Comparison of ENCODE assay signal across 1 cellular context in genomic region chr22:21012446-21013407, GRCh38.
TF ChIP-seq lines count a peak whose summit lies in the region.

No MANE protein-coding gene starts in this region.

TF ChIP-seq in K562, 482 proteins besides CTCF, POLR2A, EP300 and RAD21 (continues in another document):
- TF ChIP-seq CGGBP1 (CRISPR knock-in tag; IDR thresholded peaks at IDR 0.05) (peak; percentile 34; the same call in 1 of the 2 replicates), RBM39 (optimal IDR thresholded peaks at IDR 0.05; ENCODE audit: low read depth, low read length) (no peak), HCFC1 (IDR thresholded peaks at IDR 0.05; ENCODE audit: low read depth, low read length) (0 out of 2 replicates have a peak, but pooled peaks have one; percentile 36), MGA (IDR thresholded peaks at IDR 0.05) (no peak), ZNF280A (IDR thresholded peaks at IDR 0.05; ENCODE audit: low read depth, partially characterized antibody) (no peak), MITF (IDR thresholded peaks at IDR 0.05) (no peak), RBM15 (IDR thresholded peaks at IDR 0.05; ENCODE audit: insufficient read depth, low read length) (no peak), THAP12 (CRISPR knock-in tag; IDR thresholded peaks at IDR 0.05) (peak; percentile 83), DMBX1 (CRISPR knock-in tag; IDR thresholded peaks at IDR 0.05; ENCODE audit: borderline replicate concordance) (no peak), CTBP1 (IDR thresholded peaks at IDR 0.05; ENCODE audit: borderline replicate concordance) (no peak), PHB2 (IDR thresholded peaks at IDR 0.05; ENCODE audit: low read depth) (no peak), HNRNPL (IDR thresholded peaks at IDR 0.05; ENCODE audit: low read depth, low read length) (0 out of 2 replicates have a peak, but pooled peaks have one; percentile 18), REST (CRISPR knock-in tag; IDR thresholded peaks at IDR 0.05; ENCODE audit: low read depth) (0 out of 2 replicates have a peak, but pooled peaks have one; percentile 25), SIX5 (IDR thresholded peaks at IDR 0.05; ENCODE audit: borderline replicate concordance in 1 of 2, insufficient read depth in 1 of 2, low read depth in 1 of 2, low read length in 2 of 2) (0 out of 4 replicates have a peak, but pooled peaks of 1 of the 2 experiments have one; percentile 16), RERE (CRISPR knock-in tag; IDR thresholded peaks at IDR 0.05; ENCODE audit: borderline replicate concordance) (no peak), PHF8 (IDR thresholded peaks at IDR 0.05; ENCODE audit: borderline replicate concordance, low read length) (no peak), TOE1 (IDR thresholded peaks at IDR 0.05; ENCODE audit: borderline replicate concordance) (no peak), TOE1 (CRISPR knock-in tag; IDR thresholded peaks at IDR 0.05; ENCODE audit: borderline replicate concordance, low read depth) (no peak)
